Comparison of ENCODE assay signal across 10 cellular contexts in the genomic region with DNA sequence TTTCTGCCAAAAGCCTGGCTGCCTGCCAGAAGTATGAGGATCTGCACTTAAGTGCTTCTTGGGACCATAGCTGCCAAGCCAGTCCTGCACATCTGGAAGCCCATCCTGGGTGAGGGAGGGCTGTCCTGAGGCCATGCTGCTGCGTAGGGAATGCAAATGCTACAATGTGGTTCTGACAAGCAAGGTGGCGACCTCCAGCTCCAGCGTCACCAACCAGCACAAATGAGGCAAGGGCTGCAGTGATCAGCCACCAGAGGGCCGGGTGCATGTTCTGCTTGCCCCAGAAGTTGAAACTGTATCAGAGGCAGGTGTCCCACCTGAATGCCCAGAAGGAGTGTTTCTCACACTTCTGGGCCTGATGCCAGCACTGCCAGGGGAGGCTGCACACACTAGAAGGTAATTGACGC.
DNase-seq lines count a peak whose midpoint lies in the region; ATAC-seq, FAIRE-seq and TF ChIP-seq lines count a peak whose summit lies in the region.
"Had no signal": no experiment of that assay in that cellular context is flagged by ENCODE, and none has a peak within 500 bp of the region (broad histone marks: within the 10 kb centered on the region; RNA-seq: fewer than 3 reads in every experiment).

No MANE protein-coding gene starts in this region.

- H3K4me1 Mint-ChIP-seq in type B pancreatic cell (ENCODE audit: unreplicated experiment) = no peaks in the 10 kb centered on the region
- H3K4me1 Mint-ChIP-seq: activated naive CD8-positive, alpha-beta T cell treated with anti-CD3 and anti-CD28 coated beads, Interleukin-2, amount 10 ng/mL, durations not matched to agents 7 days and 5 days had no signal

- no peaks in the 10 kb centered on the region for H3K4me1 ChIP-seq in left ventricle myocardium inferior

- H3K36me3 ChIP-seq in left ventricle myocardium inferior = no peaks in the 10 kb centered on the region
- H3K36me3 ChIP-seq: thoracic aorta had no signal

- no peak overlapping the region for H3K4me3 ChIP-seq in left ventricle myocardium inferior
- H3K4me3 ChIP-seq: thoracic aorta had no signal

- H3K9me3 ChIP-seq in left ventricle myocardium inferior (replicated peaks) = no peaks in the 10 kb centered on the region
- H3K9me3 ChIP-seq: thoracic aorta had no signal

- TF ChIP-seq CTCF in type B pancreatic cell (conservative IDR thresholded peaks at IDR 0.05) (peak; percentile 47), left ventricle myocardium inferior (IDR thresholded peaks at IDR 0.05; ENCODE audit: borderline replicate concordance) (no peak)

- H3K36me3 Mint-ChIP-seq in type B pancreatic cell = no peaks in the 10 kb centered on the region
- H3K36me3 Mint-ChIP-seq: activated naive CD8-positive, alpha-beta T cell treated with anti-CD3 and anti-CD28 coated beads, Interleukin-2, amount 10 ng/mL, durations not matched to agents 7 days and 5 days had no signal

- ATAC-seq in GM19467 (IDR thresholded peaks at IDR 0.05; ENCODE audit: unreplicated experiment) (peak; percentile 70), GM19023 (IDR thresholded peaks at IDR 0.05; ENCODE audit: unreplicated experiment) (no peak)

- no peak overlapping the region for H3K27ac ChIP-seq in left ventricle myocardium inferior (replicated peaks)
- H3K27ac ChIP-seq: thoracic aorta had no signal

- intact Hi-C loops in left ventricle myocardium inferior (cut with micrococcal nuclease) = no loop called here

- no peak for FAIRE-seq in GM12892 (lab: Jason Lieb, UNC)

- no peaks in the 10 kb centered on the region for H3K9me3 Mint-ChIP-seq in type B pancreatic cell
- H3K9me3 Mint-ChIP-seq: activated naive CD8-positive, alpha-beta T cell treated with anti-CD3 and anti-CD28 coated beads, Interleukin-2, amount 10 ng/mL, durations not matched to agents 7 days and 5 days had no signal

- DNase-seq in DMS79 (lab: John Stamatoyannopoulos, UW) (peak; percentile 15), HUDEP-2 (lab: John Stamatoyannopoulos, UW; ENCODE audit: unreplicated experiment in 76 of 76) (peak in 52 of 76 experiments; percentile 6 to 62 (median 32)), type B pancreatic cell (ENCODE audit: extremely low spot score, unreplicated experiment) (no peak), GM12892 (ENCODE audit: insufficient read length) (no peak), left ventricle myocardium inferior (no peak)
- DNase-seq in activated CD4-positive, alpha-beta T cell treated with anti-CD3 and anti-CD28 coated beads, Interleukin-2, amount 50 U/mL, for 48 hours = peak; percentile 3 to 24
- DNase-seq: activated naive CD8-positive, alpha-beta T cell treated with anti-CD3 and anti-CD28 coated beads, Interleukin-2, amount 10 ng/mL, durations not matched to agents 7 days and 5 days had no signal

- no peak for TF ChIP-seq POLR2A in GM12892 (IDR thresholded peaks at IDR 0.05; ENCODE audit: low read depth, low read length)

- no peaks in the 10 kb centered on the region for H3K27me3 ChIP-seq in left ventricle myocardium inferior (ENCODE audit: low read depth)

- no peak overlapping the region for H3K27ac Mint-ChIP-seq in type B pancreatic cell
- H3K27ac Mint-ChIP-seq: activated naive CD8-positive, alpha-beta T cell treated with anti-CD3 and anti-CD28 coated beads, Interleukin-2, amount 10 ng/mL, durations not matched to agents 7 days and 5 days had no signal

- no peak overlapping the region for H3K4me3 Mint-ChIP-seq in type B pancreatic cell
- H3K4me3 Mint-ChIP-seq: activated naive CD8-positive, alpha-beta T cell treated with anti-CD3 and anti-CD28 coated beads, Interleukin-2, amount 10 ng/mL, durations not matched to agents 7 days and 5 days had no signal

- H3K27me3 Mint-ChIP-seq in type B pancreatic cell = peaks cover 3% of the 10 kb centered on the region

Comparison
In these comparisons a context has a peak if more than half of its experiments do, and no peak if none do; other contexts are left out.
1. DNase-seq: peak in DMS79 (single experiment), HUDEP-2 (52 of 76) and activated CD4-positive, alpha-beta T cell treated with anti-CD3 and anti-CD28 coated beads, Interleukin-2, amount 50 U/mL, for 48 hours (2 of 2); none in type B pancreatic cell (single experiment), GM12892 (single experiment) and left ventricle myocardium inferior (single experiment).